8 cellular contexts compared by ENCODE assay signal in genomic region chr9:86126998-86127972, GRCh38.
DNase-seq lines count a peak whose midpoint lies in the region; ATAC-seq lines count a peak whose summit lies in the region.

No MANE protein-coding gene starts in this region.

- ATAC-seq in HG02852 (IDR thresholded peaks at IDR 0.05; ENCODE audit: unreplicated experiment): no peak
- no peak for ATAC-seq in GM21381 (IDR thresholded peaks at IDR 0.05; ENCODE audit: unreplicated experiment)

- peak; percentile 77 for DNase-seq in DMS79 treated with DMSO at 0.1 percent for 48 hours (lab: John Stamatoyannopoulos, UW)
- peak; percentile 49 to 57 for DNase-seq in NCI-H1930 (lab: John Stamatoyannopoulos, UW)
- DNase-seq in anterior cingulate cortex (lab: John Stamatoyannopoulos, UW): peak in 50 of 58 donors; percentile 10 to 76 (median 36)
- DNase-seq in hypothalamus (lab: John Stamatoyannopoulos, UW): peak in 45 of 51 donors; percentile 4 to 78 (median 44)
- peak; percentile 62 for DNase-seq in skeletal muscle cell (ENCODE audit: low read depth)
- DNase-seq in activated CD4-positive, alpha-beta T cell treated with anti-CD3 and anti-CD28 coated beads for 1 hour: no peak

- H3K4me3 ChIP-seq in skeletal muscle cell (ENCODE audit: low read depth, low read length): no peak overlapping the region
